ENCODE assay signal across 9 cellular contexts in the genomic region with DNA sequence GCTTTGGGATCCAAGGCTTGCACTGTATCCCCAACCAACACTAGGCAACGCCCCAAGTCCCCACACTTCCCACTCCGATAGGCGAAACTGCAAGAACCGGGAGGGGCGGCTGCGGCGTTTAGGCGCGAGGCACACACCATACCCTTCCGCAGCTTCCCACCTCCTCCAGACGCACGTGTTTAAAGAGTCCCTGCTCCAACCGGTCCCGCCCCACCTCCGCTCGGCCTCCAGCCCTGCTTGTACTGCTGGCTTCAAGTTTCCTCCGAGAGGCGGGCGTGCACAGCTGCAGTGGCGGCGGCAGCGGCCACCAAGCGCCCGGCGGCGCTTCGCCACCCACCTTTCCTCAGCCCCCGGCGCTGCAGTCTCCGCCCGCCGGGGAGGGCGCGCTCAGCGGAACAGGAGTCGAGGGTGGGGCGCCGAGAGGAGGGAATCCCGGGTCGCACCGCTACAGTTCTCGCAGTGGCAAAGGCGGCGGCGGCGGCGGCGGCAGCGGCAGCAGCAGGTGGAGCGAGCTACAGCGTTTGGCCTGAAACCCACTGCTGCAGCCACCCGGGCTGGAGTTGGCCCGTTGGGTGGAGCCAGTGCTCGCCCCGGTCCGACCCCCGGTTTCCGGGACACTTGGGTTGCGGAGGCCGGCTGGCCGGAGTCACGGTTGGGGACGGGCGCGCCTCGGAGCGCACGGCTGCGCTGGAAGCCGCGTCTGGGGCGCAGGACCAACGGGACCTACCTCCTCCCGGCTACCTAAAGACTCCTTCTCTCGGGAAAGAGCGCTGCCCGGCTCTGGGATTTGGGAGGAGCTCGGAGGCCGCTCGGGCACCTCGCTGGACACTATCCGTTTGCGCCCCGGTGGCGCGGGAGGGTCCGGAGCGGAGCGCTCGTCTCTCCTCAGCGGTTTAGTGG. TPM values are rescaled to one million over a fixed set of nuclear protein-coding genes. Genes with fewer than 3 reads are reported as not detected.
DNase-seq lines count a peak whose midpoint lies in the region; ATAC-seq and TF ChIP-seq lines count a peak whose summit lies in the region.
"Had no signal": no experiment of that assay in that cellular context is flagged by ENCODE, and none has a peak within 500 bp of the region (broad histone marks: within the 10 kb centered on the region; RNA-seq: fewer than 3 reads in every experiment).

Gene CNIH3 (plus strand): TSS at position 457 of the 900 bp plus-strand sequence. CDS start 858 bp downstream, outside the sequence.

- H3K36me3 Mint-ChIP-seq in immature natural killer cell, result peaks cover 0 to 5% (median 0%) of the 10 kb centered on the region in 3 donors

- H3K27me3 ChIP-seq in NT2/D1 (ENCODE audit: insufficient read depth, insufficient read length) (peaks cover 57% of the 10 kb centered on the region), ascending aorta (peaks cover 7% of the 10 kb centered on the region)

- H3K9me3 ChIP-seq in NT2/D1 (ENCODE audit: insufficient read depth, low read length), result no peaks in the 10 kb centered on the region
- no peaks in the 10 kb centered on the region for H3K9me3 ChIP-seq in ascending aorta
- H3K9me3 ChIP-seq: right lobe of liver had no signal

- TF ChIP-seq CTCF in HFF-Myc (IDR thresholded peaks at IDR 0.05; ENCODE audit: low read depth, low read length, missing control alignments) (no peak), ascending aorta (IDR thresholded peaks at IDR 0.05) (no peak)

- peak within 1 kb of the TSS; percentile 95 for H3K4me3 ChIP-seq in HFF-Myc (replicated peaks; ENCODE audit: low read depth, low read length)
- H3K4me3 ChIP-seq in NT2/D1 (ENCODE audit: insufficient read length, low read depth), result peak within 1 kb of the TSS; percentile 71
- peak within 1 kb of the TSS; percentile 30 to 60 for H3K4me3 ChIP-seq in ascending aorta

- no peak within 1 kb of the TSS for H3K27ac Mint-ChIP-seq in immature natural killer cell

- H3K4me1 Mint-ChIP-seq in immature natural killer cell, result peaks cover 12 to 13% of the 10 kb centered on the region in 2 donors

- H3K36me3 ChIP-seq in NT2/D1 (ENCODE audit: insufficient read depth, insufficient read length, low read length) (peaks cover 4% of the 10 kb centered on the region), ascending aorta (no peaks in the 10 kb centered on the region)
- H3K36me3 ChIP-seq: right lobe of liver had no signal

- intact Hi-C loops in ascending aorta (cut with DNase I), result no loop called here

- peak within 1 kb of the TSS; percentile 60 to 77 (median 69) for H3K4me3 Mint-ChIP-seq in immature natural killer cell

- H3K4me1 ChIP-seq in NT2/D1 (ENCODE audit: insufficient read depth, insufficient read length), result peaks cover 3% of the 10 kb centered on the region
- peaks cover 3 to 5% of the 10 kb centered on the region in 2 donors for H3K4me1 ChIP-seq in ascending aorta

- no peak within 1 kb of the TSS for H3K27ac ChIP-seq in ascending aorta
- H3K27ac ChIP-seq: right lobe of liver had no signal

- peaks cover 12 to 46% (median 15%) of the 10 kb centered on the region in 3 donors for H3K27me3 Mint-ChIP-seq in immature natural killer cell (ENCODE audit: low read depth in 3 of 3)

- ATAC-seq in GM19395 (IDR thresholded peaks at IDR 0.05; ENCODE audit: unreplicated experiment), result no peak

- H3K9me3 Mint-ChIP-seq in immature natural killer cell, result no peaks in the 10 kb centered on the region

- DNase-seq in Ammon's horn (ENCODE audit: low spot score) (peak; percentile 52), HFF-Myc (ENCODE audit: extremely low read depth, low read depth) (peak; percentile 90), NT2/D1 (ENCODE audit: low read depth, low spot score) (peak; percentile 91), ascending aorta (ENCODE audit: low spot score in 2 of 2) (no peak), immature natural killer cell (peak in 2 of 3 donors; percentile 29 to 31), medulla oblongata (ENCODE audit: extremely low spot score) (no peak)
- peak; percentile 12 for DNase-seq in stimulated activated CD8-positive, alpha-beta memory T cell treated with anti-CD3 and anti-CD28 coated beads, Interleukin-4, amount 100 ng/mL, for 24 hours (ENCODE audit: low read depth)
- DNase-seq: right lobe of liver had no signal

- peak within 1 kb of the TSS; percentile 78 for H3K9ac ChIP-seq in NT2/D1 (ENCODE audit: insufficient read length, low read depth)

RNA-seq across cellular contexts. Expression of gene CNIH3, which starts in this region (rescaled TPM):
- total RNA-seq in ascending aorta, result not detected
- polyA plus RNA-seq in immature natural killer cell, result 1 to 10 TPM; 1.3 to 2.0 (median 1.7) TPM

Comparison
In these comparisons a context has a peak if more than half of its experiments do, and no peak if none do; other contexts are left out.
1. DNase-seq: peak in Ammon's horn (single experiment), HFF-Myc (single experiment), NT2/D1 (single experiment), immature natural killer cell (2 of 3) and stimulated activated CD8-positive, alpha-beta memory T cell treated with anti-CD3 and anti-CD28 coated beads, Interleukin-4, amount 100 ng/mL, for 24 hours (single experiment); none in ascending aorta (0 of 2) and medulla oblongata (single experiment).
2. H3K4me3 ChIP-seq: peak in every context shown above with its lines; median percentile 95 in HFF-Myc; 71 in NT2/D1; 45 in ascending aorta.